8 cellular contexts compared by ENCODE assay signal in the genomic region with DNA sequence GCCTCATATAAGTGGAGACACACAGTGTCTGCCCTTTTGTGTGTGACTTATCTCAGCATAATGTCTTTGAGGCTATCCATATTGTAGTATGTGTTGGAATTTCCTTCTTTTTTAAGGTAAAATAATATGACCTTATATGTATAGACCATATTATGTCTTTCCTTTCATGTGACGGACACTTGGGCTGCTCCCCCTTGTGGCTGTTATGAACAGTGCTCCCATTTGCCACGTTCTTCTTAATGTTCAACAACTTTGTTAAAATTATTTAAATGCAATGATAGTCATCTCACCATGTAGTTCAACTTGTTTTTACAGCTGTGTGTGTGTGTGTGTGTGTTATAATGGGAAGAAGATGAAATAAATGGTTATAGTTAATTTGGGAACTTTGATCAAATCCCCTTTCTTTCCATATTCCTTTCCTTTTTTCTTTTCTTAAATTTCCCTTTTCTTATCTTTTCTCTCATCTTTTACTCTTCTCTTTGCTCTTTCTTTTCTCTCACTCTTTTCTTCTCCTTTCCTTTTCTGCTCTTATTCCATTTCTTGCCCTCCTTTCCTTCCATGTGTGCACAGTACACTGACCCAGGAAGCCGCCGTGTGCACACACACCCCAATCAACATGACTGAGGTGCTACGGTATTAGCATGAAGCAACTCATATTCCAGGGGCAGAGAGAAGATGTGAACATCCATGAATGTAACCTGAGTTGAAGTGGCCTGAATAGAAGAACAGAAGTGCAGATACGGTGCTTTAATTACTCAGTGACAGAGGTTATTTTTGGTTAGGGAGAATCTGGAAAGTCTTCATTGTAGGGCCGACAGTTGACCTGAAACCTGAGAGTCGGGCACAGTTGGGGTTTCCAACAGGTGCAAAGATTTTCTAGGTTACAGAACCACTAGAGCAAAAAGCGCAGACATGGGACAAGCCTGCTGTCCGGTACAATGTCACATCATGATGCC.
A peak's percentile ranks its signal among the peaks of the same experiment; 100 is the strongest.
DNase-seq lines count a peak whose midpoint lies in the region; ATAC-seq and TF ChIP-seq lines count a peak whose summit lies in the region.

No MANE protein-coding gene starts in this region.

- H3K27me3 ChIP-seq in breast epithelium (no peaks in the 10 kb centered on the region), left lung (no peaks in the 10 kb centered on the region)

- TF ChIP-seq CTCF in breast epithelium (IDR thresholded peaks at IDR 0.05) (peak; percentile 57 to 71 (median 63)), left lung (IDR thresholded peaks at IDR 0.05) (peak; percentile 68 to 72)

- peak; percentile 0 for DNase-seq in GM04504 (ENCODE audit: low read depth)
- peak; percentile 15 for DNase-seq in HT1080 (ENCODE audit: low read depth)
- peak; percentile 47 for DNase-seq in SKM-1 treated with dmso at 0.1 percent for 144 hours (lab: John Stamatoyannopoulos, UW; ENCODE audit: unreplicated experiment)
- DNase-seq in breast epithelium (ENCODE audit: low spot score in 2 of 2) = no peak
- DNase-seq in left lung = no peak
- peak; percentile 5 to 18 for DNase-seq in stimulated activated CD8-positive, alpha-beta memory T cell treated with anti-CD3 and anti-CD28 coated beads, Interleukin-2, amount 100 ng/mL, for 48 hours (ENCODE audit: low read depth in 2 of 2)

- H3K4me1 ChIP-seq in breast epithelium = no peaks in the 10 kb centered on the region
- no peaks in the 10 kb centered on the region for H3K4me1 ChIP-seq in left lung

- no peak overlapping the region for H3K27ac ChIP-seq in breast epithelium
- no peak overlapping the region for H3K27ac ChIP-seq in left lung

- H3K4me3 ChIP-seq in breast epithelium (no peak overlapping the region), left lung (no peak overlapping the region)

- ATAC-seq in left lung (peak; percentile 83), GM18511 (IDR thresholded peaks at IDR 0.05; ENCODE audit: unreplicated experiment) (no peak), GM21390 (IDR thresholded peaks at IDR 0.05; ENCODE audit: unreplicated experiment) (no peak)

- TF ChIP-seq POLR2A in breast epithelium (IDR thresholded peaks at IDR 0.05) = no peak

- no peaks in the 10 kb centered on the region for H3K9me3 ChIP-seq in breast epithelium
- H3K9me3 ChIP-seq in left lung = no peaks in the 10 kb centered on the region

- no peaks in the 10 kb centered on the region for H3K36me3 ChIP-seq in breast epithelium
- H3K36me3 ChIP-seq in left lung = no peaks in the 10 kb centered on the region

- intact Hi-C loops in breast epithelium (cut with DNase I; ENCODE audit: low total_unique reads) = loop anchor here (2.0 kb wide), 1 partner anchor 29 kb away; no protein-coding TSS in a partner anchor
- intact Hi-C loops in left lung (cut with DNase I) = no loop called here

Comparison
In these comparisons a context has a peak if more than half of its experiments do, and no peak if none do; other contexts are left out.
1. DNase-seq: peak in GM04504 (single experiment), HT1080 (single experiment), SKM-1 treated with dmso at 0.1 percent for 144 hours (single experiment) and stimulated activated CD8-positive, alpha-beta memory T cell treated with anti-CD3 and anti-CD28 coated beads, Interleukin-2, amount 100 ng/mL, for 48 hours (2 of 2); none in breast epithelium (0 of 2) and left lung (0 of 2).